ENCODE assay signal across 10 cellular contexts in genomic region chr1:184881941-184882648, GRCh38.
DNase-seq lines count a peak whose midpoint lies in the region; ATAC-seq, FAIRE-seq and TF ChIP-seq lines count a peak whose summit lies in the region.
"Had no signal": no experiment of that assay in that cellular context is flagged by ENCODE, and none has a peak within 500 bp of the region (broad histone marks: within the 10 kb centered on the region; RNA-seq: fewer than 3 reads in every experiment).

No MANE protein-coding gene starts in this region.

- H3K27me3 ChIP-seq in adrenal gland (no peaks in the 10 kb centered on the region), pancreas (no peaks in the 10 kb centered on the region)
- H3K27me3 ChIP-seq: hepatocyte had no signal

- H3K27ac ChIP-seq in adrenal gland (peak overlapping the region in 4 of 5 donors; percentile 4 to 67 (median 53)), pancreas (peak overlapping the region in 2 of 4 donors; percentile 17 to 57)
- H3K27ac ChIP-seq: hepatocyte had no signal

- TF ChIP-seq POLR2A in adrenal gland (IDR thresholded peaks at IDR 0.05): no peak

- WGBS in adrenal gland, 4 donors: 57 to 67% (median 59%) methylated on average over 6 of the region's 6 CpGs
- 66 to 73% methylated on average over 6 of the region's 6 CpGs for WGBS in pancreas, 2 donors

- H3K36me3 ChIP-seq in adrenal gland (replicated peaks in 1 of 2) (no peaks in the 10 kb centered on the region), pancreas (peaks cover 0 to 7% (median 0%) of the 10 kb centered on the region in 3 donors)

- no peaks in the 10 kb centered on the region for H3K9me3 ChIP-seq in adrenal gland (replicated peaks in 1 of 3)
- H3K9me3 ChIP-seq in pancreas: no peaks in the 10 kb centered on the region

- no peak for FAIRE-seq in pancreas (lab: Jason Lieb, UNC)

- DNase-seq in adrenal gland (peak in 4 of 7 donors; percentile 18 to 73 (median 36)), pancreas (no peak), left colon (no peak), HuH-7 (ENCODE audit: low spot score) (no peak), pons (ENCODE audit: low spot score) (no peak)
- DNase-seq: NCI-H2029 treated with DMSO at 0.1 percent for 48 hours had no signal

- intact Hi-C loops in adrenal gland (cut with DNase I): loop anchor here in 1 of 2 donors (10.0 kb wide), 1 partner anchor 57 kb away; no protein-coding TSS in a partner anchor
- intact Hi-C loops in pancreas (cut with DNase I): no loop called here
- intact Hi-C loops in left colon (cut with DNase I, micrococcal nuclease): no loop called here

- H3K4me1 ChIP-seq in adrenal gland (replicated peaks in 1 of 2) (peaks cover 15 to 18% of the 10 kb centered on the region in 2 donors), pancreas (peaks cover 21 to 44% (median 32%) of the 10 kb centered on the region in 3 donors)

- ATAC-seq in GM19023 (IDR thresholded peaks at IDR 0.05; ENCODE audit: unreplicated experiment) (peak; percentile 62), HG02870 (IDR thresholded peaks at IDR 0.05; ENCODE audit: unreplicated experiment) (peak; percentile 65), pancreas (peak in 3 of 4 donors; percentile 7 to 11 (median 8)), GM18858 (IDR thresholded peaks at IDR 0.05; ENCODE audit: unreplicated experiment) (no peak), left colon (no peak)

- TF ChIP-seq CTCF in adrenal gland (IDR thresholded peaks at IDR 0.05) (no peak), pancreas (IDR thresholded peaks at IDR 0.05) (no peak)

- no peak overlapping the region for H3K4me3 ChIP-seq in adrenal gland
- no peak overlapping the region for H3K4me3 ChIP-seq in pancreas
- H3K4me3 ChIP-seq: hepatocyte had no signal

Comparison
In these comparisons a context has a peak if more than half of its experiments do, and no peak if none do; other contexts are left out.
1. ATAC-seq: peak in GM19023 (single experiment), HG02870 (single experiment) and pancreas (3 of 4); none in GM18858 (single experiment) and left colon (single experiment).
2. DNase-seq: peak in adrenal gland (4 of 7); none in pancreas (0 of 6), left colon (0 of 2), HuH-7 (single experiment) and pons (single experiment).